In genomic region chr19:39007096-39007495, GRCh38 we compare ENCODE assay signal across 2 cellular contexts.
TF ChIP-seq lines count a peak whose summit lies in the region.

No MANE protein-coding gene starts in this region.

TF ChIP-seq in GM23338, 12 proteins besides CTCF, POLR2A, EP300 and RAD21:
- TF ChIP-seq STAT1 (IDR thresholded peaks at IDR 0.05; ENCODE audit: unreplicated experiment), result no peak
- no peak for TF ChIP-seq EZH2phosphoT487 (IDR thresholded peaks at IDR 0.05; ENCODE audit: unreplicated experiment)
- no peak for TF ChIP-seq CREB1 (CRISPR knock-in tag; IDR thresholded peaks at IDR 0.05; ENCODE audit: low read depth)
- no peak for TF ChIP-seq ETS1 (IDR thresholded peaks at IDR 0.05)
- TF ChIP-seq, protein P1, sequence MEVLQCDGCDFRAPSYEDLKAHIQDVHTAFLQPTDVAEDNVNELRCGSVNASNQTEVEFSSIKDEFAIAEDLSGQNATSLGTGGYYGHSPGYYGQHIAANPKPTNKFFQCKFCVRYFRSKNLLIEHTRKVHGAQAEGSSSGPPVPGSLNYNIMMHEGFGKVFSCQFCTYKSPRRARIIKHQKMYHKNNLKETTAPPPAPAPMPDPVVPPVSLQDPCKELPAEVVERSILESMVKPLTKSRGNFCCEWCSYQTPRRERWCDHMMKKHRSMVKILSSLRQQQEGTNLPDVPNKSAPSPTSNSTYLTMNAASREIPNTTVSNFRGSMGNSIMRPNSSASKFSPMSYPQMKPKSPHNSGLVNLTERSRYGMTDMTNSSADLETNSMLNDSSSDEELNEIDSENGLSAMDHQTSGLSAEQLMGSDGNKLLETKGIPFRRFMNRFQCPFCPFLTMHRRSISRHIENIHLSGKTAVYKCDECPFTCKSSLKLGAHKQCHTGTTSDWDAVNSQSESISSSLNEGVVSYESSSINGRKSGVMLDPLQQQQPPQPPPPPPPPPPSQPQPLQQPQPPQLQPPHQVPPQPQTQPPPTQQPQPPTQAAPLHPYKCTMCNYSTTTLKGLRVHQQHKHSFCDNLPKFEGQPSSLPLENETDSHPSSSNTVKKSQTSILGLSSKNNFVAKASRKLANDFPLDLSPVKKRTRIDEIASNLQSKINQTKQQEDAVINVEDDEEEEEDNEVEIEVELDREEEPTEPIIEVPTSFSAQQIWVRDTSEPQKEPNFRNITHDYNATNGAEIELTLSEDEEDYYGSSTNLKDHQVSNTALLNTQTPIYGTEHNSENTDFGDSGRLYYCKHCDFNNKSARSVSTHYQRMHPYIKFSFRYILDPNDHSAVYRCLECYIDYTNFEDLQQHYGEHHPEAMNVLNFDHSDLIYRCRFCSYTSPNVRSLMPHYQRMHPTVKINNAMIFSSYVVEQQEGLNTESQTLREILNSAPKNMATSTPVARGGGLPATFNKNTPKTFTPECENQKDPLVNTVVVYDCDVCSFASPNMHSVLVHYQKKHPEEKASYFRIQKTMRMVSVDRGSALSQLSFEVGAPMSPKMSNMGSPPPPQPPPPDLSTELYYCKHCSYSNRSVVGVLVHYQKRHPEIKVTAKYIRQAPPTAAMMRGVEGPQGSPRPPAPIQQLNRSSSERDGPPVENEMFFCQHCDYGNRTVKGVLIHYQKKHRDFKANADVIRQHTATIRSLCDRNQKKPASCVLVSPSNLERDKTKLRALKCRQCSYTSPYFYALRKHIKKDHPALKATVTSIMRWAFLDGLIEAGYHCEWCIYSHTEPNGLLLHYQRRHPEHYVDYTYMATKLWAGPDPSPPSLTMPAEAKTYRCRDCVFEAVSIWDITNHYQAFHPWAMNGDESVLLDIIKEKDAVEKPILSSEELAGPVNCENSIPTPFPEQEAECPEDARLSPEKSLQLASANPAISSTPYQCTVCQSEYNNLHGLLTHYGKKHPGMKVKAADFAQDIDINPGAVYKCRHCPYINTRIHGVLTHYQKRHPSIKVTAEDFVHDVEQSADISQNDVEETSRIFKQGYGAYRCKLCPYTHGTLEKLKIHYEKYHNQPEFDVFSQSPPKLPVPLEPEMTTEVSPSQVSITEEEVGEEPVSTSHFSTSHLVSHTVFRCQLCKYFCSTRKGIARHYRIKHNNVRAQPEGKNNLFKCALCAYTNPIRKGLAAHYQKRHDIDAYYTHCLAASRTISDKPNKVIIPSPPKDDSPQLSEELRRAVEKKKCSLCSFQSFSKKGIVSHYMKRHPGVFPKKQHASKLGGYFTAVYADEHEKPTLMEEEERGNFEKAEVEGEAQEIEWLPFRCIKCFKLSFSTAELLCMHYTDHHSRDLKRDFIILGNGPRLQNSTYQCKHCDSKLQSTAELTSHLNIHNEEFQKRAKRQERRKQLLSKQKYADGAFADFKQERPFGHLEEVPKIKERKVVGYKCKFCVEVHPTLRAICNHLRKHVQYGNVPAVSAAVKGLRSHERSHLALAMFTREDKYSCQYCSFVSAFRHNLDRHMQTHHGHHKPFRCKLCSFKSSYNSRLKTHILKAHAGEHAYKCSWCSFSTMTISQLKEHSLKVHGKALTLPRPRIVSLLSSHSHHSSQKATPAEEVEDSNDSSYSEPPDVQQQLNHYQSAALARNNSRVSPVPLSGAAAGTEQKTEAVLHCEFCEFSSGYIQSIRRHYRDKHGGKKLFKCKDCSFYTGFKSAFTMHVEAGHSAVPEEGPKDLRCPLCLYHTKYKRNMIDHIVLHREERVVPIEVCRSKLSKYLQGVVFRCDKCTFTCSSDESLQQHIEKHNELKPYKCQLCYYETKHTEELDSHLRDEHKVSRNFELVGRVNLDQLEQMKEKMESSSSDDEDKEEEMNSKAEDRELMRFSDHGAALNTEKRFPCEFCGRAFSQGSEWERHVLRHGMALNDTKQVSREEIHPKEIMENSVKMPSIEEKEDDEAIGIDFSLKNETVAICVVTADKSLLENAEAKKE (CRISPR knock-in tag; IDR thresholded peaks at IDR 0.05), result no peak
- no peak for TF ChIP-seq NANOG (IDR thresholded peaks at IDR 0.05; ENCODE audit: borderline replicate concordance)
- TF ChIP-seq JUNB (IDR thresholded peaks at IDR 0.05; ENCODE audit: unreplicated experiment), result no peak

TF ChIP-seq in GM12878, 131 proteins besides CTCF, POLR2A, EP300 and RAD21:
- no peak for TF ChIP-seq BRCA1 (IDR thresholded peaks at IDR 0.05; ENCODE audit: low read depth, low read length)
- TF ChIP-seq TBL1XR1 (IDR thresholded peaks at IDR 0.05; ENCODE audit: low read depth, low read length), result no peak
- TF ChIP-seq, protein P2, sequence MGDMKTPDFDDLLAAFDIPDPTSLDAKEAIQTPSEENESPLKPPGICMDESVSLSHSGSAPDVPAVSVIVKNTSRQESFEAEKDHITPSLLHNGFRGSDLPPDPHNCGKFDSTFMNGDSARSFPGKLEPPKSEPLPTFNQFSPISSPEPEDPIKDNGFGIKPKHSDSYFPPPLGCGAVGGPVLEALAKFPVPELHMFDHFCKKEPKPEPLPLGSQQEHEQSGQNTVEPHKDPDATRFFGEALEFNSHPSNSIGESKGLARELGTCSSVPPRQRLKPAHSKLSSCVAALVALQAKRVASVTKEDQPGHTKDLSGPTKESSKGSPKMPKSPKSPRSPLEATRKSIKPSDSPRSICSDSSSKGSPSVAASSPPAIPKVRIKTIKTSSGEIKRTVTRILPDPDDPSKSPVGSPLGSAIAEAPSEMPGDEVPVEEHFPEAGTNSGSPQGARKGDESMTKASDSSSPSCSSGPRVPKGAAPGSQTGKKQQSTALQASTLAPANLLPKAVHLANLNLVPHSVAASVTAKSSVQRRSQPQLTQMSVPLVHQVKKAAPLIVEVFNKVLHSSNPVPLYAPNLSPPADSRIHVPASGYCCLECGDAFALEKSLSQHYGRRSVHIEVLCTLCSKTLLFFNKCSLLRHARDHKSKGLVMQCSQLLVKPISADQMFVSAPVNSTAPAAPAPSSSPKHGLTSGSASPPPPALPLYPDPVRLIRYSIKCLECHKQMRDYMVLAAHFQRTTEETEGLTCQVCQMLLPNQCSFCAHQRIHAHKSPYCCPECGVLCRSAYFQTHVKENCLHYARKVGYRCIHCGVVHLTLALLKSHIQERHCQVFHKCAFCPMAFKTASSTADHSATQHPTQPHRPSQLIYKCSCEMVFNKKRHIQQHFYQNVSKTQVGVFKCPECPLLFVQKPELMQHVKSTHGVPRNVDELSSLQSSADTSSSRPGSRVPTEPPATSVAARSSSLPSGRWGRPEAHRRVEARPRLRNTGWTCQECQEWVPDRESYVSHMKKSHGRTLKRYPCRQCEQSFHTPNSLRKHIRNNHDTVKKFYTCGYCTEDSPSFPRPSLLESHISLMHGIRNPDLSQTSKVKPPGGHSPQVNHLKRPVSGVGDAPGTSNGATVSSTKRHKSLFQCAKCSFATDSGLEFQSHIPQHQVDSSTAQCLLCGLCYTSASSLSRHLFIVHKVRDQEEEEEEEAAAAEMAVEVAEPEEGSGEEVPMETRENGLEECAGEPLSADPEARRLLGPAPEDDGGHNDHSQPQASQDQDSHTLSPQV (IDR thresholded peaks at IDR 0.05), result no peak
- no peak for TF ChIP-seq SMAD5 (IDR thresholded peaks at IDR 0.05; ENCODE audit: low read depth)
